In the genomic region with DNA sequence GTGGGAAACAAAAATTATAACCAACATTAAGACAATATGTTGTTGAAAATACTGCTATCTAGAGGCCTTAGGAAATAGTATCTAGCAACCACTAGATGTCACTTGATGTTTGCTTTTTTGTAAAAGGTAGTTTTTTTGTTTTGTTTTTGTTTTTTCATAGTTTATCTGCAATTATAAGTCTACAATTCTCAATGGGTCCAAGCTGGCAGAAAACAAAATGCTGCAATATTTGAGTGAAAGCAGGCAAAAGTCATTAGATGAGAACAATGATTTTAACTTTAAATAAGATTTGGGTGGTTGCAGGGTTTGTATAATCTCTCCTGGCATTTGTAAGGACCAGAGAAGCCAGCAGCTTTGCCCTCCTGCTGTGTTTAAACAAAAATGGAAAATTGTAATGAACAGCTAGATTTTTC, we compare ENCODE assay signal across 8 cellular contexts. TPM values are rescaled to one million over a fixed set of nuclear protein-coding genes. Genes with fewer than 3 reads are reported as not detected.
DNase-seq lines count a peak whose midpoint lies in the region; ATAC-seq, FAIRE-seq and TF ChIP-seq lines count a peak whose summit lies in the region.

No MANE protein-coding gene starts in this region.

- FAIRE-seq in GM12892 (lab: Jason Lieb, UNC) = no peak

- TF ChIP-seq POLR2A in GM12892 (IDR thresholded peaks at IDR 0.05; ENCODE audit: low read depth, low read length) = no peak

- peak; percentile 13 for DNase-seq in NCI-H2196 (lab: John Stamatoyannopoulos, UW; ENCODE audit: unreplicated experiment)
- DNase-seq in NCI-H2196 treated with DMSO at 0.1 percent for 48 hours (lab: John Stamatoyannopoulos, UW; ENCODE audit: unreplicated experiment) = no peak
- peak; percentile 9 to 34 for DNase-seq in NCI-H446 (lab: John Stamatoyannopoulos, UW)
- DNase-seq in dedifferentiated amniotic fluid mesenchymal stem cell (ENCODE audit: extremely low spot score) = peak; percentile 52
- DNase-seq in myocyte (ENCODE audit: low read depth) = peak; percentile 46
- no peak for DNase-seq in GM12892 (ENCODE audit: insufficient read length)

- no peak for ATAC-seq in GM21390 (IDR thresholded peaks at IDR 0.05; ENCODE audit: unreplicated experiment)
- no peak for ATAC-seq in HG02840 (IDR thresholded peaks at IDR 0.05; ENCODE audit: low FRiP score, unreplicated experiment)

RNA-seq across cellular contexts. Expression of gene DUT, which starts 27.0 kb away (rescaled TPM):
- 80.9 and 88.0 TPM in 2 replicates for total RNA-seq in myocyte
- polyA plus RNA-seq in myocyte (2012) = 81.0 TPM
- 155 TPM for polyA plus RNA-seq in GM12892 (2012; ENCODE audit: missing spikeins)

Comparison
In these comparisons a context has a peak if more than half of its experiments do, and no peak if none do; other contexts are left out.
1. DNase-seq: peak in NCI-H2196 (single experiment), NCI-H446 (2 of 2), dedifferentiated amniotic fluid mesenchymal stem cell (single experiment) and myocyte (single experiment); none in NCI-H2196 treated with DMSO at 0.1 percent for 48 hours (single experiment) and GM12892 (single experiment).